In genomic region chr11:121559812-121560211, GRCh38 we compare ENCODE assay signal across 18 cellular contexts.
"Had no signal": no experiment of that assay in that cellular context is flagged by ENCODE, and none has a peak within 500 bp of the region (broad histone marks: within the 10 kb centered on the region; RNA-seq: fewer than 3 reads in every experiment).

No MANE protein-coding gene starts in this region.

- DNase-seq: activated B cell treated with CpG ODN at 0.5 μM for 24 hours; activated CD4-positive, alpha-beta T cell treated with anti-CD3 and anti-CD28 coated beads, Interleukin-2, amount 10 ng/mL, durations not matched to agents 24 days and 14 days; activated CD8-positive, alpha-beta memory T cell treated with anti-CD3 and anti-CD28 coated beads for 24 hours; activated gamma-delta T cell treated with Interleukin-2 at 50 U/mL for 16 hours; activated naive CD8-positive, alpha-beta T cell treated with anti-CD3 and anti-CD28 coated beads, Interleukin-2, amount 50 U/mL, for 24 hours; dermis blood vessel endothelial cell; gastrocnemius medialis; heart left ventricle; left colon; posterior cingulate gyrus; stimulated activated CD4-positive, alpha-beta T cell treated with anti-CD3 and anti-CD28 coated beads, Interleukin-15, amount 100 ng/mL, for 24 hours; stimulated activated CD4-positive, alpha-beta T cell treated with anti-CD3 and anti-CD28 coated beads, Interleukin-4, amount 100 ng/mL, for 1 hour; stimulated activated naive B cell treated with anti-CD40 and anti-IgM and Interleukin-4, amounts not matched to agents 10 μg/mL and 1 μg/mL and 100 μg/mL, for 72 hours had no signal

- H3K27me3 ChIP-seq: ascending aorta, gastrocnemius medialis, heart left ventricle, neutrophil, tibial nerve, vagina had no signal

- H3K9me3 Mint-ChIP-seq: activated B cell treated with CpG ODN at 0.5 μM for 24 hours; activated CD4-positive, alpha-beta T cell treated with anti-CD3 and anti-CD28 coated beads, Interleukin-2, amount 10 ng/mL, durations not matched to agents 24 days and 14 days; activated naive CD8-positive, alpha-beta T cell treated with anti-CD3 and anti-CD28 coated beads, Interleukin-2, amount 50 U/mL, for 24 hours; stimulated activated naive B cell treated with anti-CD40 and anti-IgM and Interleukin-4, amounts not matched to agents 10 μg/mL and 1 μg/mL and 100 μg/mL, for 72 hours; T-helper 2 cell treated with Interferon-gamma antibody and Interleukin-4, amounts not matched to agents 5 μg/mL and 100 μg/mL, for 36 hours had no signal

- H3K27ac Mint-ChIP-seq: activated B cell treated with CpG ODN at 0.5 μM for 24 hours; activated CD4-positive, alpha-beta T cell treated with anti-CD3 and anti-CD28 coated beads, Interleukin-2, amount 10 ng/mL, durations not matched to agents 24 days and 14 days; activated naive CD8-positive, alpha-beta T cell treated with anti-CD3 and anti-CD28 coated beads, Interleukin-2, amount 50 U/mL, for 24 hours; stimulated activated naive B cell treated with anti-CD40 and anti-IgM and Interleukin-4, amounts not matched to agents 10 μg/mL and 1 μg/mL and 100 μg/mL, for 72 hours; T-helper 2 cell treated with Interferon-gamma antibody and Interleukin-4, amounts not matched to agents 5 μg/mL and 100 μg/mL, for 36 hours had no signal

- H3K27me3 Mint-ChIP-seq: activated B cell treated with CpG ODN at 0.5 μM for 24 hours; activated CD4-positive, alpha-beta T cell treated with anti-CD3 and anti-CD28 coated beads, Interleukin-2, amount 10 ng/mL, durations not matched to agents 24 days and 14 days; activated naive CD8-positive, alpha-beta T cell treated with anti-CD3 and anti-CD28 coated beads, Interleukin-2, amount 50 U/mL, for 24 hours; stimulated activated naive B cell treated with anti-CD40 and anti-IgM and Interleukin-4, amounts not matched to agents 10 μg/mL and 1 μg/mL and 100 μg/mL, for 72 hours had no signal

- ATAC-seq: activated naive CD8-positive, alpha-beta T cell treated with anti-CD3 and anti-CD28 coated beads, Interleukin-2, amount 50 U/mL, for 24 hours; gastrocnemius medialis; heart left ventricle; stimulated activated naive B cell treated with anti-CD40 and anti-IgM and Interleukin-4, amounts not matched to agents 10 μg/mL and 1 μg/mL and 100 μg/mL, for 72 hours had no signal

- H3K4me1 ChIP-seq: ascending aorta, gastrocnemius medialis, heart left ventricle, tibial nerve, vagina had no signal

- H3K27ac ChIP-seq: ascending aorta, gastrocnemius medialis, heart left ventricle, neutrophil, tibial nerve, vagina had no signal

- H3K36me3 ChIP-seq: gastrocnemius medialis, tibial nerve had no signal

- H3K4me3 ChIP-seq: ascending aorta, gastrocnemius medialis, heart left ventricle, tibial nerve, vagina had no signal

- H3K9me3 ChIP-seq: ascending aorta, gastrocnemius medialis, heart left ventricle, tibial nerve, vagina had no signal

- H3K4me3 Mint-ChIP-seq: activated B cell treated with CpG ODN at 0.5 μM for 24 hours; activated CD4-positive, alpha-beta T cell treated with anti-CD3 and anti-CD28 coated beads, Interleukin-2, amount 10 ng/mL, durations not matched to agents 24 days and 14 days; activated naive CD8-positive, alpha-beta T cell treated with anti-CD3 and anti-CD28 coated beads, Interleukin-2, amount 50 U/mL, for 24 hours; stimulated activated naive B cell treated with anti-CD40 and anti-IgM and Interleukin-4, amounts not matched to agents 10 μg/mL and 1 μg/mL and 100 μg/mL, for 72 hours; T-helper 2 cell treated with Interferon-gamma antibody and Interleukin-4, amounts not matched to agents 5 μg/mL and 100 μg/mL, for 36 hours had no signal
